In genomic region chr11:45289369-45289768, GRCh38 we compare ENCODE assay signal across 13 cellular contexts. TPM values are rescaled to one million over a fixed set of nuclear protein-coding genes. Genes with fewer than 3 reads are reported as not detected.
DNase-seq lines count a peak whose midpoint lies in the region; ATAC-seq and TF ChIP-seq lines count a peak whose summit lies in the region.
"Had no signal": no experiment of that assay in that cellular context is flagged by ENCODE, and none has a peak within 500 bp of the region (broad histone marks: within the 10 kb centered on the region; RNA-seq: fewer than 3 reads in every experiment).

No MANE protein-coding gene starts in this region.

- H3K27me3 ChIP-seq in GM23338 (ENCODE audit: insufficient read depth), result peaks cover 15% of the 10 kb centered on the region

- ATAC-seq in GM23338, result no peak
- ATAC-seq: lower lobe of right lung had no signal

- H3K36me3 ChIP-seq in GM23338 (ENCODE audit: insufficient read depth), result no peaks in the 10 kb centered on the region
- H3K36me3 ChIP-seq: lower lobe of right lung, neutrophil, suprapubic skin had no signal

- no peaks in the 10 kb centered on the region for H3K9me2 ChIP-seq in GM23338 (ENCODE audit: insufficient read depth)

- H3K9me3 Mint-ChIP-seq in GM23338, result no peaks in the 10 kb centered on the region

- DNase-seq in GM23338 (ENCODE audit: low spot score), result no peak
- DNase-seq in RWPE1 (ENCODE audit: low spot score), result peak; percentile 42
- peak; percentile 83 for DNase-seq in fibroblast of mammary gland (ENCODE audit: low read depth)
- DNase-seq in stromal cell of bone marrow (ENCODE audit: low read depth), result peak; percentile 69
- DNase-seq in dedifferentiated amniotic fluid mesenchymal stem cell (ENCODE audit: extremely low spot score), result no peak
- DNase-seq in middle frontal gyrus (ENCODE audit: extremely low spot score, low spot score), result no peak
- DNase-seq in NCI-H524 (lab: John Stamatoyannopoulos, UW), result no peak
- DNase-seq: activated T-cell treated with anti-CD3 and anti-CD28 coated beads for 4 hours, Calu3, lower lobe of right lung, MM.1S had no signal

- H3K4me1 ChIP-seq in GM23338 (ENCODE audit: insufficient read depth), result peaks cover 5% of the 10 kb centered on the region; the same call in 1 of the 2 replicates

- H3K4me3 ChIP-seq in GM23338, result no peak overlapping the region
- H3K4me3 ChIP-seq in fibroblast of mammary gland (ENCODE audit: control insufficient read depth, low read depth, low read length), result no peak overlapping the region
- H3K4me3 ChIP-seq: lower lobe of right lung, suprapubic skin had no signal

- CTCF ChIA-PET in RWPE1 (lab: Yijun Ruan, JAX), result interaction anchor here (0.5 to 1.8 kb wide), 4 partner anchors 37 to 1697 kb away, joined by 3 to 6 read pairs (median 4); no protein-coding TSS in a partner anchor

- no peaks in the 10 kb centered on the region for H3K36me3 Mint-ChIP-seq in GM23338 (ENCODE audit: low read depth)

- peaks cover 12% of the 10 kb centered on the region for H3K4me1 Mint-ChIP-seq in GM23338

- H3K79me2 ChIP-seq in GM23338 (replicated peaks; ENCODE audit: insufficient read depth), result no peaks in the 10 kb centered on the region

- no peak overlapping the region for H3K27ac Mint-ChIP-seq in GM23338

- H3F3A ChIP-seq in GM23338 (replicated peaks; ENCODE audit: low read depth), result no peaks in the 10 kb centered on the region

- no peak overlapping the region for H3K4me2 ChIP-seq in GM23338

- H3K4me3 Mint-ChIP-seq in GM23338, result no peak overlapping the region

- H4K20me1 ChIP-seq in GM23338 (replicated peaks; ENCODE audit: insufficient read depth), result peaks cover 3% of the 10 kb centered on the region; the same call in 1 of the 2 replicates

- no peak for TF ChIP-seq CTCF in GM23338 (conservative IDR thresholded peaks at IDR 0.05; ENCODE audit: low read depth in 2 of 2)
- TF ChIP-seq CTCF in RWPE1 (conservative IDR thresholded peaks at IDR 0.05; ENCODE audit: low read depth), result no peak
- no peak for TF ChIP-seq CTCF in fibroblast of mammary gland (conservative IDR thresholded peaks at IDR 0.05; ENCODE audit: control insufficient read depth, insufficient read depth, low read depth, low read length)

- H2AFZ ChIP-seq in GM23338, result peak overlapping the region; percentile 32; the same call in 1 of the 2 replicates

- POLR2A ChIA-PET in RWPE1 (lab: Yijun Ruan, JAX; ENCODE audit: low non-redundant PET), result no interaction called here

- no peak overlapping the region for H3K27ac ChIP-seq in GM23338 (ENCODE audit: low read depth)
- no peak overlapping the region for H3K27ac ChIP-seq in RWPE1
- H3K27ac ChIP-seq: lower lobe of right lung, neutrophil, suprapubic skin had no signal

- H3K27me3 Mint-ChIP-seq in GM23338 (ENCODE audit: insufficient read depth, low read depth, poor library complexity), result peaks cover 25% of the 10 kb centered on the region

TF ChIP-seq in GM23338, 12 proteins besides CTCF, POLR2A, EP300 and RAD21:
- TF ChIP-seq REST (IDR thresholded peaks at IDR 0.05; ENCODE audit: unreplicated experiment), result no peak
- no peak for TF ChIP-seq JUNB (IDR thresholded peaks at IDR 0.05; ENCODE audit: unreplicated experiment)

RNA-seq across cellular contexts. Expression of gene SYT13, which starts 3.2 kb away (rescaled TPM):
- total RNA-seq in GM23338 (2014; rRNA removed; shearing (Covaris generic)), result 16.3 and 17.1 TPM in 2 replicates
- polyA plus RNA-seq in GM23338 (2016; fragmentation: Nextera tagmentation; extraction: Ambion mirVana), result 3.4 and 3.5 TPM in 2 replicates
- total RNA-seq: lower lobe of right lung had no signal

Comparison
In these comparisons a context has a peak if more than half of its experiments do, and no peak if none do; other contexts are left out.
1. DNase-seq: peak in RWPE1 (single experiment), fibroblast of mammary gland (single experiment) and stromal cell of bone marrow (single experiment); none in GM23338 (single experiment), dedifferentiated amniotic fluid mesenchymal stem cell (single experiment), middle frontal gyrus (single experiment) and NCI-H524 (0 of 2).